ENCODE assay signal across 8 cellular contexts in genomic region chr15:43776718-43777292, GRCh38. TPM values are rescaled to one million over a fixed set of nuclear protein-coding genes. Genes with fewer than 3 reads are reported as not detected.
A peak's percentile ranks its signal among the peaks of the same experiment; 100 is the strongest.
DNase-seq lines count a peak whose midpoint lies in the region; ATAC-seq and TF ChIP-seq lines count a peak whose summit lies in the region.

TSS of gene ELL3 (minus strand) at chr15:43776966. CDS start at chr15:43776901, 65 bp downstream.

- H3K4me1 ChIP-seq in endocrine pancreas (ENCODE audit: control insufficient read depth, insufficient read depth, low read length) (no peaks in the 10 kb centered on the region), mucosa of descending colon (ENCODE audit: low read depth) (peaks cover 3% of the 10 kb centered on the region)

- H3K9me3 ChIP-seq in endocrine pancreas (ENCODE audit: control insufficient read depth, low read length) (no peaks in the 10 kb centered on the region), mucosa of descending colon (no peaks in the 10 kb centered on the region)

- TF ChIP-seq POLR2A in GM19193 (IDR thresholded peaks at IDR 0.05; ENCODE audit: extremely low read depth, insufficient read depth, insufficient read length) = peak; percentile 48

- peak within 1 kb of the TSS; percentile 81 for H3K4me3 Mint-ChIP-seq in activated CD8-positive, alpha-beta memory T cell treated with anti-CD3 and anti-CD28 coated beads, Interleukin-2, amount 10 ng/mL, durations not matched to agents 7 days and 5 days

- CTCF ChIA-PET in activated CD8-positive, alpha-beta memory T cell treated with anti-CD3 and anti-CD28 coated beads, Interleukin-2, amount 10 ng/mL, durations not matched to agents 7 days and 5 days (lab: Charles Lee) = interaction anchor here (0.9 to 3.8 kb wide), 14 partner anchors 8 to 405 kb away, joined by 3 to 39 read pairs (median 4); partner anchors contain the start of genes HYPK, SERF2 and SERINC4

- DNase-seq in Ammon's horn (ENCODE audit: low spot score) (peak; percentile 65), NCI-H774 (lab: John Stamatoyannopoulos, UW) (peak; percentile 80), mucosa of descending colon (peak; percentile 90 to 92 (median 92))
- DNase-seq in activated CD8-positive, alpha-beta memory T cell treated with anti-CD3 and anti-CD28 coated beads, Interleukin-2, amount 10 ng/mL, durations not matched to agents 7 days and 5 days = peak; percentile 76
- peak; percentile 47 to 58 for DNase-seq in stimulated activated CD8-positive, alpha-beta memory T cell treated with anti-CD3 and anti-CD28 coated beads, Interleukin-7, amount 100 ng/mL, for 1 hour (ENCODE audit: low read depth in 2 of 2)

- ATAC-seq in HG03432 (IDR thresholded peaks at IDR 0.05; ENCODE audit: unreplicated experiment) = peak; percentile 45
- ATAC-seq in activated CD8-positive, alpha-beta memory T cell treated with anti-CD3 and anti-CD28 coated beads, Interleukin-2, amount 10 ng/mL, durations not matched to agents 7 days and 5 days = peak; percentile 78
- ATAC-seq in mucosa of descending colon = peak; percentile 86

- intact Hi-C loops in mucosa of descending colon (cut with DNase I, micrococcal nuclease) = no loop called here

- peak within 1 kb of the TSS; percentile 76 for H3K9ac ChIP-seq in endocrine pancreas (ENCODE audit: control insufficient read depth, insufficient read depth, low read length)

- H3K36me3 Mint-ChIP-seq in activated CD8-positive, alpha-beta memory T cell treated with anti-CD3 and anti-CD28 coated beads, Interleukin-2, amount 10 ng/mL, durations not matched to agents 7 days and 5 days = peaks cover 11% of the 10 kb centered on the region

- H3K9me3 Mint-ChIP-seq in activated CD8-positive, alpha-beta memory T cell treated with anti-CD3 and anti-CD28 coated beads, Interleukin-2, amount 10 ng/mL, durations not matched to agents 7 days and 5 days (ENCODE audit: low read depth) = no peaks in the 10 kb centered on the region

- H3K36me3 ChIP-seq in endocrine pancreas (ENCODE audit: control insufficient read depth, insufficient read depth, low read length) = peaks cover 3% of the 10 kb centered on the region
- no peaks in the 10 kb centered on the region for H3K36me3 ChIP-seq in mucosa of descending colon (ENCODE audit: low read depth)

- H3K27ac Mint-ChIP-seq in activated CD8-positive, alpha-beta memory T cell treated with anti-CD3 and anti-CD28 coated beads, Interleukin-2, amount 10 ng/mL, durations not matched to agents 7 days and 5 days = peak within 1 kb of the TSS; percentile 80

- H3K27me3 Mint-ChIP-seq in activated CD8-positive, alpha-beta memory T cell treated with anti-CD3 and anti-CD28 coated beads, Interleukin-2, amount 10 ng/mL, durations not matched to agents 7 days and 5 days = peaks cover 18% of the 10 kb centered on the region

- peaks cover 19% of the 10 kb centered on the region for H3K4me1 Mint-ChIP-seq in activated CD8-positive, alpha-beta memory T cell treated with anti-CD3 and anti-CD28 coated beads, Interleukin-2, amount 10 ng/mL, durations not matched to agents 7 days and 5 days

- H3K4me3 ChIP-seq in endocrine pancreas (ENCODE audit: control insufficient read depth, insufficient read depth, low read length) (peak within 1 kb of the TSS; percentile 44), mucosa of descending colon (peak within 1 kb of the TSS; percentile 45)

- no peak for TF ChIP-seq CTCF in mucosa of descending colon (IDR thresholded peaks at IDR 0.05)

- no peaks in the 10 kb centered on the region for H3K27me3 ChIP-seq in endocrine pancreas (ENCODE audit: control insufficient read depth, insufficient read depth, low read length)

RNA-seq across cellular contexts. Expression of gene ELL3, which starts in this region (rescaled TPM):
- total RNA-seq in activated CD8-positive, alpha-beta memory T cell treated with anti-CD3 and anti-CD28 coated beads, Interleukin-2, amount 10 ng/mL, durations not matched to agents 7 days and 5 days = 1 to 10 TPM in 1 of 2 experiments, under 1 TPM in 1; 0.49 to 1.0 TPM
- total RNA-seq in mucosa of descending colon = 10 to 100 TPM; 18.4 to 37.4 (median 22.8) TPM

Comparison
In these comparisons a context has a peak if more than half of its experiments do, and no peak if none do; other contexts are left out.
1. Peak in every context shown above with its lines: DNase-seq, ATAC-seq and H3K4me3 ChIP-seq.
2. RNA of gene ELL3 (total RNA-seq): 18.4 to 37.4 TPM in mucosa of descending colon; 0.49 to 1.0 TPM in activated CD8-positive, alpha-beta memory T cell treated with anti-CD3 and anti-CD28 coated beads, Interleukin-2, amount 10 ng/mL, durations not matched to agents 7 days and 5 days; every median in the first group is over 4 times any median in the second.